ENCODE assay signal across 26 cellular contexts in genomic region chr4:8583655-8584025, GRCh38. TPM values are rescaled to one million over a fixed set of nuclear protein-coding genes. Genes with fewer than 3 reads are reported as not detected.
"Had no signal": no experiment of that assay in that cellular context is flagged by ENCODE, and none has a peak within 500 bp of the region (broad histone marks: within the 10 kb centered on the region; RNA-seq: fewer than 3 reads in every experiment).

No MANE protein-coding gene starts in this region.

- H3K9me3 Mint-ChIP-seq: effector memory CD8-positive, alpha-beta T cell; natural killer cell; stimulated activated naive CD8-positive, alpha-beta T cell treated with anti-CD3 and anti-CD28 coated beads, Interleukin-15, Interleukin-2, amounts not matched to agents 100 ng/mL and 50 ng/mL, for 24 hours had no signal

- H3K36me3 Mint-ChIP-seq: natural killer cell had no signal

- H3K27me3 ChIP-seq: uterus had no signal

- ATAC-seq: effector memory CD8-positive, alpha-beta T cell; heart right ventricle; left cardiac atrium; left ventricle myocardium superior; lower lobe of right lung; natural killer cell; pancreas; right lobe of liver; stimulated activated naive B cell treated with anti-CD40 and anti-IgM and Interleukin-4, amounts not matched to agents 10 μg/mL and 1 μg/mL and 100 μg/mL, for 72 hours had no signal

- H3K4me1 Mint-ChIP-seq: natural killer cell; stimulated activated naive B cell treated with anti-CD40 and anti-IgM and Interleukin-4, amounts not matched to agents 10 μg/mL and 1 μg/mL and 100 μg/mL, for 72 hours had no signal

- H3K4me1 ChIP-seq: heart right ventricle, lower lobe of right lung, pancreas, right lobe of liver, uterus had no signal

- H3K4me3 ChIP-seq: esophagus squamous epithelium, heart right ventricle, lower lobe of right lung, pancreas, right lobe of liver, thoracic aorta, tibial nerve, upper lobe of left lung, uterus had no signal

- H3K36me3 ChIP-seq: esophagus squamous epithelium, heart right ventricle, lower lobe of right lung, pancreas, right lobe of liver, thoracic aorta, tibial nerve, upper lobe of left lung, uterus had no signal

- H3K9me3 ChIP-seq: esophagus squamous epithelium, heart right ventricle, lower lobe of right lung, pancreas, right lobe of liver, thoracic aorta, tibial nerve, upper lobe of left lung, uterus had no signal

- H3K4me3 Mint-ChIP-seq: effector memory CD8-positive, alpha-beta T cell; natural killer cell; stimulated activated naive B cell treated with anti-CD40 and anti-IgM and Interleukin-4, amounts not matched to agents 10 μg/mL and 1 μg/mL and 100 μg/mL, for 72 hours; stimulated activated naive CD8-positive, alpha-beta T cell treated with anti-CD3 and anti-CD28 coated beads, Interleukin-15, Interleukin-2, amounts not matched to agents 100 ng/mL and 50 ng/mL, for 24 hours had no signal

- DNase-seq: cortex of kidney; effector memory CD8-positive, alpha-beta T cell; erythroblast; esophagus squamous epithelium; foreskin melanocyte; glutamatergic neuron; heart right ventricle; hippocampal formation; left cardiac atrium; left ventricle myocardium superior; lower lobe of right lung; natural killer cell; occipital lobe; stimulated activated CD4-positive, alpha-beta T cell treated with anti-CD3 and anti-CD28 coated beads, Interleukin-2, amount 100 ng/mL, for 48 hours; stimulated activated naive B cell treated with anti-CD40 and anti-IgM and Interleukin-4, amounts not matched to agents 10 μg/mL and 1 μg/mL and 100 μg/mL, for 72 hours; upper lobe of left lung had no signal

- H3K27ac ChIP-seq: esophagus squamous epithelium, heart right ventricle, lower lobe of right lung, pancreas, right lobe of liver, thoracic aorta, tibial nerve, upper lobe of left lung, uterus had no signal

RNA-seq across cellular contexts. Expression of gene GPR78, which starts 3.4 kb away (rescaled TPM):
- total RNA-seq: dermis microvascular lymphatic vessel endothelial cell, kidney epithelial cell, left ventricle myocardium superior, mononuclear cell, natural killer cell, occipital lobe, pancreas, right lobe of liver, thoracic aorta, tibial nerve had no signal
- polyA plus RNA-seq: neural cell had no signal

RNA-seq across cellular contexts. Expression of gene CPZ, which starts 8.9 kb away (rescaled TPM):
- total RNA-seq: dermis microvascular lymphatic vessel endothelial cell, mononuclear cell, natural killer cell had no signal
- polyA plus RNA-seq: neural cell had no signal
